Comparison of ENCODE assay signal across 17 cellular contexts in the genomic region with DNA sequence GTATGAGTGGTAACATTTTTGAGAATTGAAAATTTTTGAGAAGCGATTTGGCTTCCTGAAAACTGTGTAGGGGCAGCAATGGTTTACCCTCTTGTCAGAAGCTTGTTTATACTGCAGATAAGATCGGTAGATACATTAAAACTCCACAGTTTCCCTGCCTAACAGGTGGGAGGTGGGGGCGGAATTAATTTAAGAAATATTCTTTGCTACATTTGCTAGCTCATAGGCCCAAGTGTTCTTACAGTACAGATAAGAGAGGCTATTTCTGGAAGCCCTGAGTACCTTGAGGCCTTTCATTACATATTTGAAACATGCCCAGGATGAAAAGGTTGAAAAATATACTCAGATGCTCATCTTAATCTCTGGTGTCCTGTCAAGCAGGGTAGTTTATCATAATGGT.
"Had no signal": no experiment of that assay in that cellular context is flagged by ENCODE, and none has a peak within 500 bp of the region (broad histone marks: within the 10 kb centered on the region; RNA-seq: fewer than 3 reads in every experiment).

No MANE protein-coding gene starts in this region.

- H3K36me3 ChIP-seq: esophagus muscularis mucosa, gastrocnemius medialis, right lobe of liver, upper lobe of left lung, uterus had no signal

- H3K27ac Mint-ChIP-seq: immature natural killer cell; natural killer cell; stimulated activated effector memory CD8-positive, alpha-beta T cell treated with anti-CD3 and anti-CD28 coated beads, Interleukin-12 subunit alpha, Interleukin-12 subunit beta, amount 100 ng/mL, for 72 hours; stimulated activated naive CD8-positive, alpha-beta T cell treated with anti-CD3 and anti-CD28 coated beads, Interleukin-15, Interleukin-2, amounts not matched to agents 100 ng/mL and 50 ng/mL, for 24 hours had no signal

- H3K4me1 ChIP-seq: right lobe of liver, uterus had no signal

- H3K4me3 ChIP-seq: esophagus muscularis mucosa, gastrocnemius medialis, mucosa of descending colon, right lobe of liver, tibial artery, upper lobe of left lung, uterus had no signal

- H3K36me3 Mint-ChIP-seq: immature natural killer cell; natural killer cell; stimulated activated effector memory CD8-positive, alpha-beta T cell treated with anti-CD3 and anti-CD28 coated beads, Interleukin-12 subunit alpha, Interleukin-12 subunit beta, amount 100 ng/mL, for 72 hours had no signal

- H3K27me3 ChIP-seq: esophagus muscularis mucosa, gastrocnemius medialis, right lobe of liver, tibial artery, upper lobe of left lung, uterus had no signal

- DNase-seq: cortex of kidney; effector memory CD4-positive, alpha-beta T cell; gastrocnemius medialis; immature natural killer cell; mucosa of descending colon; natural killer cell; right lobe of liver; stimulated activated CD4-positive, alpha-beta T cell treated with anti-CD3 and anti-CD28 coated beads, Interleukin-4, amount 100 ng/mL, for 1 hour; stimulated activated CD8-positive, alpha-beta memory T cell treated with anti-CD3 and anti-CD28 coated beads, Interleukin-4, amount 100 ng/mL, for 48 hours; tibial artery; uterus had no signal

- H3K4me3 Mint-ChIP-seq: immature natural killer cell; natural killer cell; neural crest cell; stimulated activated effector memory CD8-positive, alpha-beta T cell treated with anti-CD3 and anti-CD28 coated beads, Interleukin-12 subunit alpha, Interleukin-12 subunit beta, amount 100 ng/mL, for 72 hours; stimulated activated naive CD8-positive, alpha-beta T cell treated with anti-CD3 and anti-CD28 coated beads, Interleukin-15, Interleukin-2, amounts not matched to agents 100 ng/mL and 50 ng/mL, for 24 hours had no signal

- ATAC-seq: gastrocnemius medialis; mucosa of descending colon; natural killer cell; right lobe of liver; stimulated activated effector memory CD8-positive, alpha-beta T cell treated with anti-CD3 and anti-CD28 coated beads, Interleukin-12 subunit alpha, Interleukin-12 subunit beta, amount 100 ng/mL, for 72 hours had no signal

- H3K27me3 Mint-ChIP-seq: stimulated activated naive CD8-positive, alpha-beta T cell treated with anti-CD3 and anti-CD28 coated beads, Interleukin-15, Interleukin-2, amounts not matched to agents 100 ng/mL and 50 ng/mL, for 24 hours had no signal

- H3K4me1 Mint-ChIP-seq: immature natural killer cell; natural killer cell; stimulated activated effector memory CD8-positive, alpha-beta T cell treated with anti-CD3 and anti-CD28 coated beads, Interleukin-12 subunit alpha, Interleukin-12 subunit beta, amount 100 ng/mL, for 72 hours had no signal

- H3K27ac ChIP-seq: epithelial cell of prostate, esophagus muscularis mucosa, gastrocnemius medialis, right lobe of liver, tibial artery, upper lobe of left lung, uterus had no signal

- H3K9me3 Mint-ChIP-seq: natural killer cell; stimulated activated effector memory CD8-positive, alpha-beta T cell treated with anti-CD3 and anti-CD28 coated beads, Interleukin-12 subunit alpha, Interleukin-12 subunit beta, amount 100 ng/mL, for 72 hours had no signal

- H3K9me3 ChIP-seq: gastrocnemius medialis, right lobe of liver, tibial artery, uterus had no signal
